In the genomic region with DNA sequence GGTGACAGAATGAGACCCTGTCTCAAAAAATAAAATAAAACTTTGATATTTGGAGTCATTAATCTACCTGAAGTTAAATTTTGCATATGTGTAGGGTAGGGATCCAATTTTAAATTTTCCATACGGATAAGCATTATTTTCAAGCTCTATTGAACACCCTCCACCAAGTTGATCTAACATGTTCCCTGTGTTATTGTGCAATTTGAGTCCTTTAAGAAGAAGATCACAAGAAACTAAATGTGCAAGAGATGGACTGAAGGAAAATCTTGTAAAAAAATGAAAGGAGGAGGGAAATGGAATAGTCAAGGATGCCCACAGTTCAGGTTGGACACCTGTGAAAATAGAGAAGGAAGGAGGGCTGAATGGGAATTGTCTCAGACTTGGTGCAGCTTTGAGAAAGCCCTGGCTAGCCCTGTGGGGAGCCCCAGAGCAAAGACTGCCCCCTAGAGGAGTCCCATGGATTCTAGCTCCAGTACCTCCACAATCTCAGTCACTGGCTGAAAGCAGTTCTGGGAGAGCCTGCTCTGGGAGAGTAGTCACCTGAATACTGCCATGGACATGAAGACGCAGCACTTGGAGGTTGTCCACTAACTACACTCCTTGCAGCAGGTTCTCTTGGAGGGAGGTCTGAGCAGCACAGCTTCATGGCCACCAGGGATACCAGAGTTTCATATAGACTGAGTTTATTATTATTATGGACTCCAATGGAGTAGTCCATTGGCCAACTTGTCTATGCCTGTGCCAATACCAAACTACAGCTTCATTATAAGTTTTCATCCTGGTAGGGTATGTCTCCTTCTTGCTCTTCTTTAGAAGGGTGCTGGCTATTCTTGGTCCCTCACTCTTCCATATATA, we compare ENCODE assay signal across 8 cellular contexts. TPM values are rescaled to one million over a fixed set of nuclear protein-coding genes. Genes with fewer than 3 reads are reported as not detected.
DNase-seq lines count a peak whose midpoint lies in the region; ATAC-seq and TF ChIP-seq lines count a peak whose summit lies in the region.

No MANE protein-coding gene starts in this region.

- TF ChIP-seq CTCF in HCT116 (IDR thresholded peaks at IDR 0.05 in 2 of 3, conservative IDR thresholded peaks at IDR 0.05 in 1 of 3; ENCODE audit: borderline replicate concordance in 1 of 3, insufficient read depth in 1 of 3, low read depth in 2 of 3, low read length in 2 of 3) (peak in 2 of 3 experiments; percentile 89 to 93; a peak in 4 of 6 replicates), WERI-Rb-1 (IDR thresholded peaks at IDR 0.05; ENCODE audit: low read depth, low read length) (peak; percentile 90), foreskin fibroblast (IDR thresholded peaks at IDR 0.05; ENCODE audit: low read depth, low read length) (peak; percentile 64)

- CTCF ChIA-PET in HCT116 (lab: Charles Lee), result interaction anchor here (0.6 to 1.6 kb wide), 26 partner anchors 9 to 403 kb away, joined by 3 to 10 read pairs (median 4); a partner anchor contains a TSS

- H3K27me3 ChIP-seq in HCT116 (ENCODE audit: insufficient read depth, low read length) (no peaks in the 10 kb centered on the region), WERI-Rb-1 (ENCODE audit: insufficient read depth, low read depth, severe bottlenecking) (no peaks in the 10 kb centered on the region)

- H3K4me1 ChIP-seq in HCT116 (ENCODE audit: control insufficient read depth in 1 of 2, insufficient read depth in 2 of 2, low read length in 2 of 2), result peaks cover 5 to 6% of the 10 kb centered on the region in 2 experiments; a peak in 3 of 4 replicates

- DNase-seq in CD1c-positive myeloid dendritic cell (ENCODE audit: extremely low spot score), result peak; percentile 56
- peak; percentile 51 for DNase-seq in HCT116 (ENCODE audit: low read depth, low spot score)
- peak; percentile 67 for DNase-seq in WERI-Rb-1
- DNase-seq in foreskin fibroblast, result peak in 1 of 2 donors; percentile 59
- peak; percentile 61 for DNase-seq in stimulated activated CD8-positive, alpha-beta memory T cell treated with anti-CD3 and anti-CD28 coated beads, Interleukin-4, amount 100 ng/mL, for 48 hours
- no peak for DNase-seq in NCI-H2107 treated with DMSO at 0.1 percent for 48 hours (lab: John Stamatoyannopoulos, UW; ENCODE audit: unreplicated experiment)
- no peak for DNase-seq in 8988T

- H3K36me3 ChIP-seq in HCT116 (ENCODE audit: control insufficient read depth in 1 of 2, insufficient read depth in 2 of 2, low read length in 2 of 2) (no peaks in the 10 kb centered on the region), WERI-Rb-1 (no peaks in the 10 kb centered on the region)

- H3K4me2 ChIP-seq in HCT116 (ENCODE audit: low read length), result no peak overlapping the region

- BruUV-seq in HCT116 (replicated peaks; lab: Mats Ljungman, UMichigan), result no TSS peak

- RAD21 ChIA-PET in HCT116 (lab: Charles Lee; ENCODE audit: low non-redundant PET in 1 of 2, low total read pairs in 2 of 2, uncharacterized antibody in 2 of 2, unreplicated experiment in 2 of 2), result interaction anchor here (0.7 to 1.5 kb wide), 2 partner anchors 403 kb away, joined by 3 to 8 read pairs; no protein-coding TSS in a partner anchor

- intact Hi-C loops in HCT116 (cut with micrococcal nuclease), result no loop called here

- no peak overlapping the region for H3K27ac ChIP-seq in HCT116 (ENCODE audit: low read depth, low read length)
- no peak overlapping the region for H3K27ac ChIP-seq in WERI-Rb-1

- H3K4me3 ChIP-seq in HCT116 (replicated peaks in 1 of 2; ENCODE audit: low read depth in 1 of 2, low read length in 2 of 2) (no peak overlapping the region), WERI-Rb-1 (ENCODE audit: low read depth, low read length) (no peak overlapping the region), foreskin fibroblast (ENCODE audit: low read depth in 1 of 2, low read length in 2 of 2) (no peak overlapping the region)

- H3K79me2 ChIP-seq in HCT116 (ENCODE audit: insufficient read depth, low read length), result no peaks in the 10 kb centered on the region

- no peaks in the 10 kb centered on the region for H4K20me1 ChIP-seq in HCT116 (ENCODE audit: insufficient read depth)

- no peak overlapping the region for H2AFZ ChIP-seq in HCT116 (ENCODE audit: low read depth, low read length, poor library complexity, severe bottlenecking)

- POLR2A ChIA-PET in HCT116 (lab: Charles Lee), result interaction anchor here (1.0 kb wide), 1 partner anchor 19 kb away, joined by 3 read pairs; no protein-coding TSS in a partner anchor

- ATAC-seq in HCT116 (peak; percentile 97), HG03460 (IDR thresholded peaks at IDR 0.05; ENCODE audit: unreplicated experiment) (no peak)

- H3K9ac ChIP-seq in HCT116 (ENCODE audit: low read length), result no peak overlapping the region

- TF ChIP-seq POLR2A in HCT116 (IDR thresholded peaks at IDR 0.05; ENCODE audit: borderline replicate concordance, extremely low read depth, insufficient read depth, insufficient read length), result no peak

- no peak for TF ChIP-seq RAD21 in HCT116 (IDR thresholded peaks at IDR 0.05; ENCODE audit: low read depth)

- H3K9me2 ChIP-seq in HCT116 (ENCODE audit: insufficient read depth), result no peaks in the 10 kb centered on the region

- H3K9me3 ChIP-seq in HCT116 (ENCODE audit: control insufficient read depth in 1 of 2, insufficient read depth in 1 of 2, low read depth in 1 of 2, low read length in 2 of 2) (no peaks in the 10 kb centered on the region; a peak in 1 of 4 replicates), WERI-Rb-1 (ENCODE audit: severe bottlenecking) (no peaks in the 10 kb centered on the region)

TF ChIP-seq in HCT116, 20 proteins besides CTCF, POLR2A, EP300 and RAD21:
- TF ChIP-seq SIN3A (IDR thresholded peaks at IDR 0.05; ENCODE audit: low read depth) (no peak), YY1 (IDR thresholded peaks at IDR 0.05; ENCODE audit: extremely low read depth, insufficient replicate concordance, low read depth, low read length) (no peak), EZH2phosphoT487 (IDR thresholded peaks at IDR 0.05; ENCODE audit: borderline replicate concordance) (no peak), CEBPB (IDR thresholded peaks at IDR 0.05; ENCODE audit: low read depth) (no peak), CBX3 (IDR thresholded peaks at IDR 0.05; ENCODE audit: low read depth) (no peak), ELF1 (IDR thresholded peaks at IDR 0.05; ENCODE audit: borderline replicate concordance, low read depth) (no peak), EGR1 (IDR thresholded peaks at IDR 0.05; ENCODE audit: low read depth) (no peak), FOSL1 (IDR thresholded peaks at IDR 0.05; ENCODE audit: low read depth) (no peak), SRF (IDR thresholded peaks at IDR 0.05; ENCODE audit: low read depth) (no peak), POLR2AphosphoS5 (IDR thresholded peaks at IDR 0.05; ENCODE audit: low read depth, low read length) (no peak), EZH2 (IDR thresholded peaks at IDR 0.05) (no peak), ZNF274 (IDR thresholded peaks at IDR 0.05; ENCODE audit: low read depth, low read length) (no peak), JUND (IDR thresholded peaks at IDR 0.05) (no peak), TCF7L2 (IDR thresholded peaks at IDR 0.05; ENCODE audit: borderline replicate concordance, extremely low read depth, insufficient read depth, insufficient read length) (no peak)
- TF ChIP-seq, protein P1, sequence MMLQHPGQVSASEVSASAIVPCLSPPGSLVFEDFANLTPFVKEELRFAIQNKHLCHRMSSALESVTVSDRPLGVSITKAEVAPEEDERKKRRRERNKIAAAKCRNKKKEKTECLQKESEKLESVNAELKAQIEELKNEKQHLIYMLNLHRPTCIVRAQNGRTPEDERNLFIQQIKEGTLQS (IDR thresholded peaks at IDR 0.05), result no peak
- TF ChIP-seq, protein P2, sequence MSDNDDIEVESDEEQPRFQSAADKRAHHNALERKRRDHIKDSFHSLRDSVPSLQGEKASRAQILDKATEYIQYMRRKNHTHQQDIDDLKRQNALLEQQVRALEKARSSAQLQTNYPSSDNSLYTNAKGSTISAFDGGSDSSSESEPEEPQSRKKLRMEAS (IDR thresholded peaks at IDR 0.05), result no peak
- TF ChIP-seq, protein P3, sequence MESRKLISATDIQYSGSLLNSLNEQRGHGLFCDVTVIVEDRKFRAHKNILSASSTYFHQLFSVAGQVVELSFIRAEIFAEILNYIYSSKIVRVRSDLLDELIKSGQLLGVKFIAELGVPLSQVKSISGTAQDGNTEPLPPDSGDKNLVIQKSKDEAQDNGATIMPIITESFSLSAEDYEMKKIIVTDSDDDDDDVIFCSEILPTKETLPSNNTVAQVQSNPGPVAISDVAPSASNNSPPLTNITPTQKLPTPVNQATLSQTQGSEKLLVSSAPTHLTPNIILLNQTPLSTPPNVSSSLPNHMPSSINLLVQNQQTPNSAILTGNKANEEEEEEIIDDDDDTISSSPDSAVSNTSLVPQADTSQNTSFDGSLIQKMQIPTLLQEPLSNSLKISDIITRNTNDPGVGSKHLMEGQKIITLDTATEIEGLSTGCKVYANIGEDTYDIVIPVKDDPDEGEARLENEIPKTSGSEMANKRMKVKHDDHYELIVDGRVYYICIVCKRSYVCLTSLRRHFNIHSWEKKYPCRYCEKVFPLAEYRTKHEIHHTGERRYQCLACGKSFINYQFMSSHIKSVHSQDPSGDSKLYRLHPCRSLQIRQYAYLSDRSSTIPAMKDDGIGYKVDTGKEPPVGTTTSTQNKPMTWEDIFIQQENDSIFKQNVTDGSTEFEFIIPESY (IDR thresholded peaks at IDR 0.05; ENCODE audit: extremely low read depth, insufficient replicate concordance, low read length), result no peak

RNA-seq across cellular contexts. Expression of a gene that starts 5.7 kb away (rescaled TPM):
- 220 TPM for total RNA-seq in HCT116 (2021; ENCODE audit: unreplicated experiment)
- polyA plus RNA-seq in HCT116 (2012), result 94.9 and 112 TPM in 2 replicates

RNA-seq across cellular contexts. Expression of a gene that starts 48.7 kb away (rescaled TPM):
- 57.0 TPM for total RNA-seq in HCT116 (2021; ENCODE audit: unreplicated experiment)
- polyA plus RNA-seq in HCT116 (2012), result 51.9 and 56.4 TPM in 2 replicates

RNA-seq across cellular contexts. Expression of a gene that starts 59.9 kb away (rescaled TPM):
- total RNA-seq in HCT116 (2021; ENCODE audit: unreplicated experiment), result 96.7 TPM
- 70.0 and 88.2 TPM in 2 replicates for polyA plus RNA-seq in HCT116 (2012)

Comparison
In these comparisons a context has a peak if more than half of its experiments do, and no peak if none do; other contexts are left out.
1. DNase-seq: peak in CD1c-positive myeloid dendritic cell (single experiment), HCT116 (single experiment), WERI-Rb-1 (single experiment) and stimulated activated CD8-positive, alpha-beta memory T cell treated with anti-CD3 and anti-CD28 coated beads, Interleukin-4, amount 100 ng/mL, for 48 hours (single experiment); none in NCI-H2107 treated with DMSO at 0.1 percent for 48 hours (single experiment) and 8988T (single experiment).
2. Peak in every context shown above with its lines, with median percentiles within 50 percentile points of each other: CTCF ChIP-seq.